17 cellular contexts compared by ENCODE assay signal in genomic region chr13:39484506-39485313, GRCh38.
DNase-seq lines count a peak whose midpoint lies in the region; ATAC-seq, FAIRE-seq and TF ChIP-seq lines count a peak whose summit lies in the region.
"Had no signal": no experiment of that assay in that cellular context is flagged by ENCODE, and none has a peak within 500 bp of the region (broad histone marks: within the 10 kb centered on the region; RNA-seq: fewer than 3 reads in every experiment).

No MANE protein-coding gene starts in this region.

- TF ChIP-seq CTCF in astrocyte of the cerebellum (IDR thresholded peaks at IDR 0.05; ENCODE audit: low read depth, low read length, missing control alignments): no peak
- no peak for TF ChIP-seq CTCF in WERI-Rb-1 (IDR thresholded peaks at IDR 0.05; ENCODE audit: low read depth, low read length)
- TF ChIP-seq CTCF in GM10266 (IDR thresholded peaks at IDR 0.05; ENCODE audit: control insufficient read depth, insufficient read depth, low read depth, missing control alignments): no peak

- in situ Hi-C loops in GM23248 (cut with MboI) (no loop called here), astrocyte of the cerebellum (cut with HindIII; ENCODE audit: low sequenced_read_pairs) (no loop called here)

- peak overlapping the region; percentile 51 for H3K4me2 ChIP-seq in GM23248 (ENCODE audit: unreplicated experiment)

- H3K4me1 ChIP-seq in GM23248 (ENCODE audit: insufficient read depth): peaks cover 54% of the 10 kb centered on the region
- H3K4me1 ChIP-seq: Caco-2, transverse colon had no signal

- H3K9me2 ChIP-seq in GM23248 (ENCODE audit: insufficient read depth): no peaks in the 10 kb centered on the region

- peak overlapping the region; percentile 59 for H3K27ac ChIP-seq in GM23248
- no peak overlapping the region for H3K27ac ChIP-seq in WERI-Rb-1
- H3K27ac ChIP-seq: transverse colon had no signal

- H3K9ac ChIP-seq in GM23248: 0 out of 2 replicates have a peak overlapping the region, but pooled peaks have one; percentile 0

- H3K9me3 ChIP-seq in GM23248 (ENCODE audit: low read depth) (no peaks in the 10 kb centered on the region), WERI-Rb-1 (ENCODE audit: severe bottlenecking) (no peaks in the 10 kb centered on the region)
- H3K9me3 ChIP-seq: Caco-2, transverse colon had no signal

- H3K4me3 ChIP-seq in GM23248: peak overlapping the region; percentile 33
- H3K4me3 ChIP-seq in astrocyte of the cerebellum (ENCODE audit: low read depth, low read length): no peak overlapping the region
- no peak overlapping the region for H3K4me3 ChIP-seq in WERI-Rb-1 (ENCODE audit: low read depth, low read length)
- H3K4me3 ChIP-seq: transverse colon had no signal

- H3K36me3 ChIP-seq in GM23248 (ENCODE audit: low read depth): no peaks in the 10 kb centered on the region
- no peaks in the 10 kb centered on the region for H3K36me3 ChIP-seq in WERI-Rb-1
- H3K36me3 ChIP-seq: transverse colon had no signal

- no peak for ATAC-seq in HG03108 (IDR thresholded peaks at IDR 0.05; ENCODE audit: unreplicated experiment)
- ATAC-seq: activated naive CD8-positive, alpha-beta T cell treated with anti-CD3 and anti-CD28 coated beads, Interleukin-2, amount 50 U/mL, for 24 hours had no signal

- no peaks in the 10 kb centered on the region for H4K20me1 ChIP-seq in GM23248 (ENCODE audit: insufficient read depth)

- DNase-seq in A172 (ENCODE audit: low spot score): peak; percentile 62
- peak; percentile 78 for DNase-seq in GM23248
- DNase-seq in astrocyte of the cerebellum (ENCODE audit: low read depth): peak; percentile 49
- DNase-seq in hepatic stellate cell (ENCODE audit: low spot score): peak; percentile 15
- no peak for DNase-seq in WERI-Rb-1
- DNase-seq in RCC 7860 (ENCODE audit: low spot score): no peak
- DNase-seq in GM10266 (ENCODE audit: extremely low spot score): no peak
- DNase-seq: activated CD4-positive, alpha-beta memory T cell treated with anti-CD3 and anti-CD28 coated beads, Interleukin-2, amount 10 ng/mL, durations not matched to agents 7 days and 5 days; activated naive CD8-positive, alpha-beta T cell treated with anti-CD3 and anti-CD28 coated beads, Interleukin-2, amount 50 U/mL, for 24 hours; Caco-2; NCI-H1417; NCI-H524; small intestine; SW 1271; transverse colon had no signal

- peaks cover 43% of the 10 kb centered on the region for H3K79me2 ChIP-seq in GM23248 (ENCODE audit: insufficient read depth)

- no peak for FAIRE-seq in RCC 7860 (lab: Jason Lieb, UNC)
- FAIRE-seq: G401.6, small intestine had no signal

- H3F3A ChIP-seq in GM23248 (ENCODE audit: insufficient read depth): peaks cover 40% of the 10 kb centered on the region

- H2AFZ ChIP-seq in GM23248: peak overlapping the region; percentile 7; the same call in 1 of the 2 replicates

- 76 to 78% methylated on average over 4 of the region's 4 CpGs for WGBS in GM23248 (ENCODE audit: low coverage in 1 of 2, low lambda C conversion rate in 2 of 2, missing lambda C conversion rate in 2 of 2), 2 experiments

- H3K27me3 ChIP-seq in GM23248 (replicated peaks; ENCODE audit: insufficient read depth) (no peaks in the 10 kb centered on the region), WERI-Rb-1 (ENCODE audit: insufficient read depth, low read depth, severe bottlenecking) (no peaks in the 10 kb centered on the region)
- H3K27me3 ChIP-seq: transverse colon had no signal

Comparison
In these comparisons a context has a peak if more than half of its experiments do, and no peak if none do; other contexts are left out.
1. DNase-seq: peak in A172 (single experiment), GM23248 (single experiment), astrocyte of the cerebellum (single experiment) and hepatic stellate cell (single experiment); none in WERI-Rb-1 (single experiment), RCC 7860 (single experiment) and GM10266 (single experiment).